8 cellular contexts compared by ENCODE assay signal in genomic region chr4:147617173-147617840, GRCh38. TPM values are rescaled to one million over a fixed set of nuclear protein-coding genes. Genes with fewer than 3 reads are reported as not detected.
DNase-seq lines count a peak whose midpoint lies in the region; ATAC-seq and TF ChIP-seq lines count a peak whose summit lies in the region.

Gene TMEM184C, plus strand, starts transcription at chr4:147617397. Its CDS starts 560 bp downstream, at chr4:147617957.

- H3K4me1 Mint-ChIP-seq in activated CD4-positive, alpha-beta T cell treated with anti-CD3 and anti-CD28 coated beads, Interleukin-2, amount 10 ng/mL, durations not matched to agents 24 days and 14 days, result peaks cover 21% of the 10 kb centered on the region

- no peaks in the 10 kb centered on the region for H3K36me3 ChIP-seq in BJ (ENCODE audit: control insufficient read depth, insufficient read depth, low read length)

- peaks cover 19% of the 10 kb centered on the region for H3K36me3 Mint-ChIP-seq in activated CD4-positive, alpha-beta T cell treated with anti-CD3 and anti-CD28 coated beads, Interleukin-2, amount 10 ng/mL, durations not matched to agents 24 days and 14 days (ENCODE audit: low read depth)

- H3K27ac ChIP-seq in coronary artery (peak within 1 kb of the TSS; percentile 61 to 83), layer of hippocampus (ENCODE audit: low read depth, low read length) (peak within 1 kb of the TSS; percentile 17)

- no peaks in the 10 kb centered on the region for H3K9me3 Mint-ChIP-seq in activated CD4-positive, alpha-beta T cell treated with anti-CD3 and anti-CD28 coated beads, Interleukin-2, amount 10 ng/mL, durations not matched to agents 24 days and 14 days

- no peaks in the 10 kb centered on the region for H3K27me3 ChIP-seq in BJ (ENCODE audit: control insufficient read depth, insufficient read depth, low read length)
- no peaks in the 10 kb centered on the region for H3K27me3 ChIP-seq in layer of hippocampus (ENCODE audit: control insufficient read depth, insufficient read depth, low read length)

- POLR2A ChIA-PET in BJ (lab: Charles Lee), result no interaction called here

- CTCF ChIA-PET in BJ (lab: Yijun Ruan, JAX), result interaction anchor here (1.1 to 3.5 kb wide), 6 partner anchors 10 to 249 kb away, joined by 3 to 15 read pairs (median 4); no protein-coding TSS in a partner anchor

- intact Hi-C loops in activated CD4-positive, alpha-beta T cell treated with anti-CD3 and anti-CD28 coated beads, Interleukin-2, amount 10 ng/mL, durations not matched to agents 24 days and 14 days (cut with micrococcal nuclease), result loop anchor here (1.0 to 5.0 kb wide), 6 partner anchors 21 to 825 kb away; partner anchors contain the start of genes ARHGAP10, NR3C2 and PRMT9

- ATAC-seq in GM19324 (IDR thresholded peaks at IDR 0.05; ENCODE audit: low FRiP score, unreplicated experiment), result peak; percentile 99
- peak; percentile 99 for ATAC-seq in HG03469 (IDR thresholded peaks at IDR 0.05; ENCODE audit: unreplicated experiment)

- peaks cover 17% of the 10 kb centered on the region for H3K27me3 Mint-ChIP-seq in activated CD4-positive, alpha-beta T cell treated with anti-CD3 and anti-CD28 coated beads, Interleukin-2, amount 10 ng/mL, durations not matched to agents 24 days and 14 days

- peak within 1 kb of the TSS; percentile 99 for H3K4me3 Mint-ChIP-seq in activated CD4-positive, alpha-beta T cell treated with anti-CD3 and anti-CD28 coated beads, Interleukin-2, amount 10 ng/mL, durations not matched to agents 24 days and 14 days

- peak within 1 kb of the TSS; percentile 81 for H3K4me3 ChIP-seq in BJ (ENCODE audit: low read depth, low read length)
- H3K4me3 ChIP-seq in coronary artery, result peak within 1 kb of the TSS; percentile 89

- TF ChIP-seq CTCF in BJ (IDR thresholded peaks at IDR 0.05; ENCODE audit: insufficient read depth, low read depth, low read length), result peak; percentile 29
- TF ChIP-seq CTCF in coronary artery (IDR thresholded peaks at IDR 0.05), result no peak

- DNase-seq in BJ (ENCODE audit: low read depth), result peak; percentile 68
- peak; percentile 94 for DNase-seq in NCI-H526 treated with DMSO at 0.1 percent for 48 hours (lab: John Stamatoyannopoulos, UW)
- DNase-seq in activated CD4-positive, alpha-beta T cell treated with anti-CD3 and anti-CD28 coated beads, Interleukin-2, amount 10 ng/mL, durations not matched to agents 24 days and 14 days, result peak; percentile 100
- DNase-seq in coronary artery (ENCODE audit: low spot score), result peak; percentile 98
- peak; percentile 98 for DNase-seq in stimulated activated CD4-positive, alpha-beta T cell treated with anti-CD3 and anti-CD28 coated beads, Interleukin-1b, Interleukin-23, amount 100 ng/mL, for 4 hours (ENCODE audit: low read depth in 2 of 2)

- H3K27ac Mint-ChIP-seq in activated CD4-positive, alpha-beta T cell treated with anti-CD3 and anti-CD28 coated beads, Interleukin-2, amount 10 ng/mL, durations not matched to agents 24 days and 14 days, result peak within 1 kb of the TSS; percentile 94

RNA-seq across cellular contexts. Expression of gene TMEM184C, which starts in this region (rescaled TPM):
- 27.1 and 35.1 TPM in 2 replicates for polyA plus RNA-seq in BJ (2011; rRNA removed)
- polyA minus RNA-seq in BJ (2011; rRNA and poly(A)+ RNA removed), result 23.3 and 25.6 TPM in 2 replicates
- 18.3 and 19.7 TPM in 2 replicates for total RNA-seq in activated CD4-positive, alpha-beta T cell treated with anti-CD3 and anti-CD28 coated beads, Interleukin-2, amount 10 ng/mL, durations not matched to agents 24 days and 14 days

Comparison
In these comparisons a context has a peak if more than half of its experiments do, and no peak if none do; other contexts are left out.
1. Peak in every context shown above with its lines: DNase-seq, ATAC-seq, H3K4me3 ChIP-seq and H3K27ac ChIP-seq.